ENCODE assay signal across 2 cellular contexts in genomic region chr16:50644245-50644644, GRCh38.
TF ChIP-seq lines count a peak whose summit lies in the region.

No MANE protein-coding gene starts in this region.

TF ChIP-seq in HepG2, 621 proteins besides CTCF, POLR2A, EP300 and RAD21:
- TF ChIP-seq MNT (IDR thresholded peaks at IDR 0.05): peak; percentile 67
- no peak for TF ChIP-seq PRMT3 (CRISPR knock-in tag; IDR thresholded peaks at IDR 0.05; ENCODE audit: borderline replicate concordance, low read depth)
- no peak for TF ChIP-seq E2F2 (CRISPR knock-in tag; IDR thresholded peaks at IDR 0.05; ENCODE audit: borderline replicate concordance)
- no peak for TF ChIP-seq SOX6 (IDR thresholded peaks at IDR 0.05)
- TF ChIP-seq SOX6 (CRISPR knock-in tag; IDR thresholded peaks at IDR 0.05): no peak
- TF ChIP-seq ZNF20 (CRISPR knock-in tag; IDR thresholded peaks at IDR 0.05): no peak
- TF ChIP-seq ZC3H13 (CRISPR knock-in tag; IDR thresholded peaks at IDR 0.05): no peak
- no peak for TF ChIP-seq HDAC1 (CRISPR knock-in tag; IDR thresholded peaks at IDR 0.05)
- TF ChIP-seq THAP7 (CRISPR knock-in tag; IDR thresholded peaks at IDR 0.05): no peak
- no peak for TF ChIP-seq SRSF1 (optimal IDR thresholded peaks at IDR 0.05; ENCODE audit: low read depth, low read length)
- no peak for TF ChIP-seq PRDM4 (CRISPR knock-in tag; IDR thresholded peaks at IDR 0.05; ENCODE audit: borderline replicate concordance)
- TF ChIP-seq POLR2G (IDR thresholded peaks at IDR 0.05; ENCODE audit: low read depth, low read length): peak; percentile 58
TF ChIP-seq in HepG2: peak in this region for 2.

TF ChIP-seq in H1, 55 proteins besides CTCF, POLR2A, EP300 and RAD21:
- TF ChIP-seq SIN3A (conservative IDR thresholded peaks at IDR 0.05 in 1 of 2, IDR thresholded peaks at IDR 0.05 in 1 of 2; ENCODE audit: low read depth in 1 of 2, low read length in 2 of 2): no peak
- no peak for TF ChIP-seq TEAD4 (IDR thresholded peaks at IDR 0.05; ENCODE audit: low read depth, low read length)
- no peak for TF ChIP-seq CHD7 (IDR thresholded peaks at IDR 0.05; ENCODE audit: insufficient replicate concordance, low read length)
- TF ChIP-seq FOSL1 (IDR thresholded peaks at IDR 0.05; ENCODE audit: insufficient read depth, low read depth, low read length): no peak
- no peak for TF ChIP-seq YY1 (IDR thresholded peaks at IDR 0.05; ENCODE audit: low read depth, low read length)
- no peak for TF ChIP-seq POU5F1 (IDR thresholded peaks at IDR 0.05; ENCODE audit: low read depth, low read length)
- no peak for TF ChIP-seq GTF2F1 (IDR thresholded peaks at IDR 0.05; ENCODE audit: borderline replicate concordance, low read depth, low read length)
- no peak for TF ChIP-seq E2F6 (IDR thresholded peaks at IDR 0.05)
- TF ChIP-seq JUND (IDR thresholded peaks at IDR 0.05; ENCODE audit: low read length): no peak
- no peak for TF ChIP-seq SP2 (IDR thresholded peaks at IDR 0.05; ENCODE audit: low read length)
- no peak for TF ChIP-seq MAX (IDR thresholded peaks at IDR 0.05)
- no peak for TF ChIP-seq TCF12 (IDR thresholded peaks at IDR 0.05; ENCODE audit: low read depth, low read length)
- no peak for TF ChIP-seq EZH2 (IDR thresholded peaks at IDR 0.05; ENCODE audit: low read depth, low read length, severe bottlenecking)
- TF ChIP-seq MAFK (IDR thresholded peaks at IDR 0.05; ENCODE audit: low read depth, low read length): no peak
- no peak for TF ChIP-seq CREB1 (IDR thresholded peaks at IDR 0.05)
- TF ChIP-seq JUN (IDR thresholded peaks at IDR 0.05; ENCODE audit: low read depth, low read length): no peak
- TF ChIP-seq SIX5 (IDR thresholded peaks at IDR 0.05; ENCODE audit: low read depth, low read length): no peak
- no peak for TF ChIP-seq HDAC6 (IDR thresholded peaks at IDR 0.05; ENCODE audit: low read depth, low read length)
